30 cellular contexts compared by ENCODE assay signal in the genomic region with DNA sequence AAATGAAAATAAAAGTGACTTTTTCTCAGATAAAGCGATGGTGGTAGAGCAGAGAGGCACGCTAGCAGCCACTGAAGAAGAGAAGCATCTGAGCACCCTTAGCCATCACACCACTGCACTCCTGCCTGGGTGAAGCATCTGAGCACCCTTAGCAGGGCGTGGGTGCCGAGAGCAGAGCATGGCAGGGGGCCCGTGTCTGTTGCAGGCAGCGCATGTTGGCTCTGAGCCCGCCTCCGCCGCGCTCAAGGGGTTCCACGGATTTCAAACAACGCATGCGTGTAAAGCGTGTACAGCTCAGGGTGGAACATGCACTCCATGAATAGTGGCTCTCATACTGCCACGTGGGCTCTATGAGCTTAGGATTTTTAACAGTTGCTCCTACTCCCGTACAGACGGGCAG. TPM values are rescaled to one million over a fixed set of nuclear protein-coding genes. Genes with fewer than 3 reads are reported as not detected.
"Had no signal": no experiment of that assay in that cellular context is flagged by ENCODE, and none has a peak within 500 bp of the region (broad histone marks: within the 10 kb centered on the region; RNA-seq: fewer than 3 reads in every experiment).

No MANE protein-coding gene starts in this region.

- H3K27ac ChIP-seq: coronary artery, esophagus squamous epithelium, left lung, pancreas, right lobe of liver, testis, tibial artery, upper lobe of left lung, uterus had no signal

- H3K9me3 ChIP-seq: esophagus squamous epithelium, left lung, pancreas, right lobe of liver, testis, tibial artery, upper lobe of left lung, uterus had no signal

- H3K4me3 ChIP-seq: coronary artery, esophagus squamous epithelium, left lung, pancreas, right lobe of liver, smooth muscle cell, testis, tibial artery, upper lobe of left lung, uterus had no signal

- H3K27me3 ChIP-seq: esophagus squamous epithelium, left lung, pancreas, right lobe of liver, testis, tibial artery, upper lobe of left lung, uterus had no signal

- ATAC-seq: left cardiac atrium; left lung; naive thymus-derived CD8-positive, alpha-beta T cell; pancreas; stimulated activated memory B cell treated with anti-CD40 and anti-IgM and Interleukin-4, amounts not matched to agents 10 μg/mL and 1 μg/mL and 100 μg/mL, for 72 hours; stimulated activated naive CD8-positive, alpha-beta T cell treated with anti-CD3 and anti-CD28 coated beads, Interleukin-15, Interleukin-2, amounts not matched to agents 100 U/mL and 50 U/mL, for 24 hours had no signal

- DNase-seq: dermis blood vessel endothelial cell; effector memory CD4-positive, alpha-beta T cell; erythroblast; esophagus squamous epithelium; foreskin melanocyte; left cardiac atrium; left lung; mesenchymal stem cell; midbrain; naive thymus-derived CD8-positive, alpha-beta T cell; nephron progenitor cell; occipital lobe; pancreas; stimulated activated CD4-positive, alpha-beta T cell treated with anti-CD3 and anti-CD28 coated beads, Interleukin-2, amount 100 ng/mL, for 24 hours; stimulated activated CD4-positive, alpha-beta T cell treated with anti-CD3 and anti-CD28 coated beads, Interleukin-4, amount 100 ng/mL, for 4 hours; stimulated activated naive CD8-positive, alpha-beta T cell treated with anti-CD3 and anti-CD28 coated beads, Interleukin-15, Interleukin-2, amounts not matched to agents 100 U/mL and 50 U/mL, for 24 hours; substantia nigra; testis; tibial artery; upper lobe of left lung; uterus had no signal

- FAIRE-seq: endometrium, pancreas had no signal

- H3K36me3 ChIP-seq: uterus had no signal

- H3K4me1 ChIP-seq: esophagus squamous epithelium, left lung, pancreas, right lobe of liver, upper lobe of left lung, uterus had no signal

- H3K4me2 ChIP-seq: smooth muscle cell had no signal

RNA-seq across cellular contexts. Expression of a gene that starts 12.0 kb away (rescaled TPM):
- total RNA-seq: dermis blood vessel endothelial cell; esophagus squamous epithelium; kidney epithelial cell; left lung; lower leg skin; lung microvascular endothelial cell; naive thymus-derived CD8-positive, alpha-beta T cell; occipital lobe; pancreas; posterior vena cava; right lobe of liver; smooth muscle cell; upper lobe of left lung; uterus had no signal
- polyA plus RNA-seq: pancreas, smooth muscle cell had no signal
